Comparison of ENCODE assay signal across 10 cellular contexts in the genomic region with DNA sequence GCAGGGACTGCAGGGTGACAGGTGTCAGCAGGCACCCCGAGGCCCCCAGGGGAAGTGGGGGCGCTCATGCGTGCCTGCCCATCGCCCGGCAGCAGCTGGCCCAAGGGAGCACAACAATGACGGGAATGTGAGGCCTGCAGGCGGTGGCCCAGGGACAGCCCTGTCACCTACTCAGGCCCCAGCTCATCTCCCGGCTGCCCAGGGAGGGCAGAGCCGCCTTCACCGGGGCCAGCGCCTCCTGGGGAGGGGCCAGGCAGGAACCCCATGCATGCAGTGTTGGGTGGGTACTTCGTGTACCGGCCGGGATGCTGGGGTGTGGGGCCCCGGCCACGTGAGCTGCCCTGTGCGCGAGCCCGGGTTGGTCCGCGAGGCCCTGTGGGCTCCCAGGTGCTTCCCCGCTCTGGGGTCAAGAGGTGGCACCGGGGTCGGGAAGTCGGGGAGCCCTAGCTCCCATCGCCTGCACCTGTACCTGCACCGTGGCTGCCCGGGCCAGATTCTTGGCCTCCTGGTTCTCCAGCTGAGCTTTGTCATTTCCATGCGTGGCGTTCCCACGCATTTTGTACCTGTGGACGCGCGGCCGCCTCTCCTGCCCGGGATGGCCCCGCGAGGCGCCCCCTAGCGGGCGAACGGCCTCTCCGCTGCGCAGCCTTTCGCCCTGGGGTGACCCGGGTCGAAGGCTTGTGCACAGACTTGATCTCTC. TPM values are rescaled to one million over a fixed set of nuclear protein-coding genes. Genes with fewer than 3 reads are reported as not detected.
DNase-seq lines count a peak whose midpoint lies in the region; FAIRE-seq and TF ChIP-seq lines count a peak whose summit lies in the region.
"Had no signal": no experiment of that assay in that cellular context is flagged by ENCODE, and none has a peak within 500 bp of the region (broad histone marks: within the 10 kb centered on the region; RNA-seq: fewer than 3 reads in every experiment).

No MANE protein-coding gene starts in this region.

- no peak overlapping the region for H2AFZ ChIP-seq in keratinocyte (ENCODE audit: control insufficient read depth, low read length)

- no peaks in the 10 kb centered on the region for H4K20me1 ChIP-seq in keratinocyte (ENCODE audit: control insufficient read depth, extremely low read depth, insufficient read depth, low read length)

- H3K9me3 ChIP-seq in keratinocyte (ENCODE audit: control insufficient read depth, low read depth, low read length) (no peaks in the 10 kb centered on the region), tibial artery (no peaks in the 10 kb centered on the region), Caco-2 (no peaks in the 10 kb centered on the region)

- H3K4me1 ChIP-seq in keratinocyte (ENCODE audit: control insufficient read depth, extremely low read depth, insufficient read depth, low read length), result peaks cover 30% of the 10 kb centered on the region
- H3K4me1 ChIP-seq in tibial artery, result peaks cover 0 to 80% (median 65%) of the 10 kb centered on the region in 4 donors
- no peaks in the 10 kb centered on the region for H3K4me1 ChIP-seq in Caco-2

- dilution Hi-C loops in keratinocyte (cut with MboI; ENCODE audit: extremely low pct_ligation_motif_present, low sequenced_read_pairs), result no loop called here

- no peaks in the 10 kb centered on the region for H3K27me3 Mint-ChIP-seq in Caco-2 (ENCODE audit: insufficient read depth, unreplicated experiment)
- H3K27me3 Mint-ChIP-seq: central memory CD8-positive, alpha-beta T cell had no signal

- no peak overlapping the region for H3K27ac Mint-ChIP-seq in Caco-2 (ENCODE audit: unreplicated experiment)
- H3K27ac Mint-ChIP-seq: CD8-positive, alpha-beta T cell had no signal

- H3K36me3 ChIP-seq in keratinocyte (ENCODE audit: control insufficient read depth in 2 of 2, extremely low read depth in 1 of 2, insufficient read depth in 2 of 2, low read length in 2 of 2) (no peaks in the 10 kb centered on the region), tibial artery (peaks cover 8 to 9% (median 8%) of the 10 kb centered on the region in 3 donors), Caco-2 (ENCODE audit: control insufficient read depth, insufficient read depth, low read length) (no peaks in the 10 kb centered on the region)

- no peaks in the 10 kb centered on the region for H3K9me3 Mint-ChIP-seq in Caco-2 (ENCODE audit: unreplicated experiment)
- H3K9me3 Mint-ChIP-seq: CD8-positive, alpha-beta T cell; central memory CD8-positive, alpha-beta T cell had no signal

- no peak overlapping the region for H3K27ac ChIP-seq in keratinocyte (ENCODE audit: control insufficient read depth, insufficient read depth, low read length)
- peak overlapping the region; percentile 71 to 91 for H3K27ac ChIP-seq in tibial artery
- no peak overlapping the region for H3K27ac ChIP-seq in caudate nucleus (ENCODE audit: low read depth, low read length)

- H3K4me2 ChIP-seq in keratinocyte (ENCODE audit: control insufficient read depth, extremely low read depth, insufficient read depth, low read depth, low read length), result no peak overlapping the region

- H3K79me2 ChIP-seq in keratinocyte (ENCODE audit: control insufficient read depth, insufficient read depth, low read length), result no peaks in the 10 kb centered on the region

- POLR2A ChIA-PET in Caco-2 (lab: Charles Lee), result no interaction called here

- intact Hi-C loops in tibial artery (cut with DNase I; ENCODE audit: low total_unique reads), result loop anchor here (5.0 kb wide), 1 partner anchor 282 kb away; the partner anchor contains the start of gene RAMP1
- intact Hi-C loops in Caco-2 (cut with micrococcal nuclease; ENCODE audit: unreplicated experiment), result no loop called here

- CTCF ChIA-PET in Caco-2 (lab: Charles Lee), result interaction anchor here (0.6 kb wide), 1 partner anchor 79 kb away, joined by 3 read pairs; no protein-coding TSS in a partner anchor

- no peak overlapping the region for H3K4me3 ChIP-seq in keratinocyte (ENCODE audit: control insufficient read depth in 2 of 3, extremely low read depth in 1 of 3, insufficient read depth in 2 of 3, low read depth in 1 of 3, low read length in 3 of 3)
- peak overlapping the region; percentile 58 to 64 for H3K4me3 ChIP-seq in tibial artery
- no peak overlapping the region for H3K4me3 ChIP-seq in Caco-2 (ENCODE audit: low read depth, low read length)

- no peak overlapping the region for H3K9ac ChIP-seq in keratinocyte (ENCODE audit: control insufficient read depth, extremely low read depth, insufficient read depth, low read length)

- no peak overlapping the region for H3K4me3 Mint-ChIP-seq in Caco-2 (ENCODE audit: unreplicated experiment)
- H3K4me3 Mint-ChIP-seq: CD8-positive, alpha-beta T cell; central memory CD8-positive, alpha-beta T cell had no signal

- FAIRE-seq in keratinocyte (lab: Jason Lieb, UNC), result no peak

- H3K9me1 ChIP-seq in keratinocyte (ENCODE audit: control insufficient read depth, extremely low read depth, insufficient read depth, low read length), result no peaks in the 10 kb centered on the region

- H3K4me1 Mint-ChIP-seq in Caco-2 (ENCODE audit: low read depth, unreplicated experiment), result no peaks in the 10 kb centered on the region

- H3K27me3 ChIP-seq in keratinocyte (ENCODE audit: control insufficient read depth, extremely low read depth, insufficient read depth, low read length) (no peaks in the 10 kb centered on the region), tibial artery (no peaks in the 10 kb centered on the region), Caco-2 (replicated peaks; ENCODE audit: control insufficient read depth, insufficient read depth, low read length) (no peaks in the 10 kb centered on the region)

- TF ChIP-seq CTCF in keratinocyte (optimal IDR thresholded peaks at IDR 0.05 in 1 of 3, IDR thresholded peaks at IDR 0.05 in 1 of 3, conservative IDR thresholded peaks at IDR 0.05 in 1 of 3; ENCODE audit: extremely low read depth in 1 of 3, insufficient read depth in 2 of 3, low read length in 3 of 3) (peak in 2 of 3 experiments; percentile 40 to 84), tibial artery (IDR thresholded peaks at IDR 0.05) (peak; percentile 54 to 57), Caco-2 (IDR thresholded peaks at IDR 0.05; ENCODE audit: insufficient read depth in 1 of 2, low read depth in 1 of 2, low read length in 1 of 2, severe bottlenecking in 1 of 2, unreplicated experiment in 1 of 2) (peak in 1 of 2 experiments; percentile 22)

- peak; percentile 68 for DNase-seq in activated CD8-positive, alpha-beta memory T cell treated with anti-CD3 and anti-CD28 coated beads for 24 hours
- DNase-seq in activated CD8-positive, alpha-beta memory T cell treated with anti-CD3 and anti-CD28 coated beads, Interleukin-2, amount 50 U/mL, for 4 hours, result no peak
- DNase-seq in activated T-cell treated with anti-CD3 and anti-CD28 coated beads, Interleukin-2, amount 50 U/mL, for 48 hours, result peak; percentile 59 to 64
- DNase-seq in keratinocyte (ENCODE audit: low read depth, low spot score), result no peak
- no peak for DNase-seq in tibial artery
- no peak for DNase-seq in Caco-2
- DNase-seq in NCI-H524 treated with DMSO at 0.1 percent for 48 hours (lab: John Stamatoyannopoulos, UW), result no peak
- DNase-seq in caudate nucleus (lab: John Stamatoyannopoulos, UW), result no peak

- no TSS peak for BruUV-seq in Caco-2 (replicated peaks; lab: Mats Ljungman, UMichigan)

- H3K36me3 Mint-ChIP-seq in Caco-2 (ENCODE audit: insufficient read depth, unreplicated experiment), result no peaks in the 10 kb centered on the region
- H3K36me3 Mint-ChIP-seq: CD8-positive, alpha-beta T cell had no signal

RNA-seq across cellular contexts. Expression of gene KLHL30, which starts 0.8 kb away (rescaled TPM):
- polyA plus RNA-seq in keratinocyte, result not detected in 3 replicates
- polyA plus RNA-seq in keratinocyte (2011; ENCODE audit: low read depth), result not detected
- polyA plus RNA-seq in keratinocyte (2011; cell fraction: cytosol; rRNA removed), result not detected in 2 replicates
- polyA plus RNA-seq in keratinocyte (2011; cell fraction: nucleus; rRNA removed), result 0.03 TPM in 1 of 2 replicates, not detected in the other
- polyA plus RNA-seq in keratinocyte (2012; ENCODE audit: low replicate concordance), result not detected in 2 replicates
- polyA minus RNA-seq in keratinocyte, result not detected in 3 replicates
- not detected for polyA minus RNA-seq in keratinocyte (2011; cell fraction: cytosol; rRNA and poly(A)+ RNA removed)
- not detected in 2 replicates for polyA minus RNA-seq in keratinocyte (2011; cell fraction: nucleus; rRNA and poly(A)+ RNA removed)
- 0.26 and 0.36 TPM in 2 replicates for total RNA-seq in Caco-2 (2022)
- total RNA-seq: CD8-positive, alpha-beta T cell had no signal

RNA-seq across cellular contexts. Expression of gene ERFE, which starts 19.5 kb away (rescaled TPM):
- polyA plus RNA-seq in keratinocyte, result 0.14 to 0.28 TPM (median 0.27 TPM) in 3 replicates
- not detected for polyA plus RNA-seq in keratinocyte (2011; ENCODE audit: low read depth)
- 0.17 and 0.27 TPM in 2 replicates for polyA plus RNA-seq in keratinocyte (2011; cell fraction: cytosol; rRNA removed)
- 0.23 and 0.71 TPM in 2 replicates for polyA plus RNA-seq in keratinocyte (2011; cell fraction: nucleus; rRNA removed)
- polyA plus RNA-seq in keratinocyte (2012; ENCODE audit: low replicate concordance), result 0.11 TPM in 2 replicates
- polyA minus RNA-seq in keratinocyte, result 0.10 TPM in 1 of 3 replicates, not detected in the others
- polyA minus RNA-seq in keratinocyte (2011; cell fraction: cytosol; rRNA and poly(A)+ RNA removed), result not detected
- polyA minus RNA-seq in keratinocyte (2011; cell fraction: nucleus; rRNA and poly(A)+ RNA removed), result 0.63 TPM in 1 of 2 replicates, not detected in the other
- 1.4 and 1.6 TPM in 2 replicates for total RNA-seq in Caco-2 (2022)
- total RNA-seq: CD8-positive, alpha-beta T cell had no signal

RNA-seq across cellular contexts. Expression of gene ESPNL, which starts 39.2 kb away (rescaled TPM):
- polyA plus RNA-seq in keratinocyte, result 0.14 to 0.19 TPM (median 0.16 TPM) in 3 replicates
- polyA plus RNA-seq in keratinocyte (2011; ENCODE audit: low read depth), result not detected
- 0.04 and 0.16 TPM in 2 replicates for polyA plus RNA-seq in keratinocyte (2011; cell fraction: cytosol; rRNA removed)
- polyA plus RNA-seq in keratinocyte (2011; cell fraction: nucleus; rRNA removed), result 0.09 and 0.19 TPM in 2 replicates
- polyA plus RNA-seq in keratinocyte (2012; ENCODE audit: low replicate concordance), result 0.03 and 0.28 TPM in 2 replicates
- 0.13 to 0.20 TPM (median 0.20 TPM) in 3 replicates for polyA minus RNA-seq in keratinocyte
- polyA minus RNA-seq in keratinocyte (2011; cell fraction: cytosol; rRNA and poly(A)+ RNA removed), result 0.58 TPM
- polyA minus RNA-seq in keratinocyte (2011; cell fraction: nucleus; rRNA and poly(A)+ RNA removed), result 0.21 TPM in 1 of 2 replicates, not detected in the other
- total RNA-seq in Caco-2 (2022), result not detected in 2 replicates
- total RNA-seq: CD8-positive, alpha-beta T cell had no signal

Comparison
In these comparisons a context has a peak if more than half of its experiments do, and no peak if none do; other contexts are left out.
1. DNase-seq: peak in activated CD8-positive, alpha-beta memory T cell treated with anti-CD3 and anti-CD28 coated beads for 24 hours (single experiment) and activated T-cell treated with anti-CD3 and anti-CD28 coated beads, Interleukin-2, amount 50 U/mL, for 48 hours (2 of 2); none in activated CD8-positive, alpha-beta memory T cell treated with anti-CD3 and anti-CD28 coated beads, Interleukin-2, amount 50 U/mL, for 4 hours (single experiment), keratinocyte (single experiment), tibial artery (0 of 2), Caco-2 (0 of 2), NCI-H524 treated with DMSO at 0.1 percent for 48 hours (single experiment) and caudate nucleus (0 of 61).
2. H3K27ac ChIP-seq: peak in tibial artery (2 of 2); none in keratinocyte (single experiment) and caudate nucleus (single experiment).
3. H3K4me3 ChIP-seq: peak in tibial artery (2 of 2); none in keratinocyte (0 of 3) and Caco-2 (single experiment).